Comparison of ENCODE assay signal across 1 cellular context in genomic region chr18:13176847-13177246, GRCh38.
TF ChIP-seq lines count a peak whose summit lies in the region.

No MANE protein-coding gene starts in this region.

TF ChIP-seq in H1, 55 proteins besides CTCF, POLR2A, EP300 and RAD21:
- TF ChIP-seq MAX (IDR thresholded peaks at IDR 0.05) = no peak
- no peak for TF ChIP-seq TEAD4 (IDR thresholded peaks at IDR 0.05; ENCODE audit: low read depth, low read length)
- no peak for TF ChIP-seq RFX5 (IDR thresholded peaks at IDR 0.05; ENCODE audit: borderline replicate concordance, low read depth, low read length)
- TF ChIP-seq RXRA (IDR thresholded peaks at IDR 0.05; ENCODE audit: insufficient read depth, low read depth, low read length) = no peak
- no peak for TF ChIP-seq HDAC6 (IDR thresholded peaks at IDR 0.05; ENCODE audit: low read depth, low read length)
- no peak for TF ChIP-seq KDM1A (IDR thresholded peaks at IDR 0.05; ENCODE audit: borderline replicate concordance, low read length)
- TF ChIP-seq ZNF274 (IDR thresholded peaks at IDR 0.05; ENCODE audit: borderline replicate concordance, extremely low read depth, low read length) = no peak
- TF ChIP-seq RNF2 (IDR thresholded peaks at IDR 0.05; ENCODE audit: borderline replicate concordance, low read depth, low read length, missing control alignments, poor library complexity, severe bottlenecking) = no peak
